In genomic region chr7:41603985-41604384, GRCh38 we compare ENCODE assay signal across 6 cellular contexts.
"Had no signal": no experiment of that assay in that cellular context is flagged by ENCODE, and none has a peak within 500 bp of the region (broad histone marks: within the 10 kb centered on the region; RNA-seq: fewer than 3 reads in every experiment).

No MANE protein-coding gene starts in this region.

- H3K27ac ChIP-seq: HL-60 had no signal

- H3K36me3 Mint-ChIP-seq: IgD-negative memory B cell had no signal

- ATAC-seq: HepG2, K562 had no signal

- H3K27me3 Mint-ChIP-seq: IgD-negative memory B cell had no signal

- H3K4me3 Mint-ChIP-seq: IgD-negative memory B cell had no signal

- DNase-seq: IMR-90, KBM-7 had no signal

- H3K4me3 ChIP-seq: K562 had no signal
